Comparison of ENCODE assay signal across 1 cellular context in the genomic region with DNA sequence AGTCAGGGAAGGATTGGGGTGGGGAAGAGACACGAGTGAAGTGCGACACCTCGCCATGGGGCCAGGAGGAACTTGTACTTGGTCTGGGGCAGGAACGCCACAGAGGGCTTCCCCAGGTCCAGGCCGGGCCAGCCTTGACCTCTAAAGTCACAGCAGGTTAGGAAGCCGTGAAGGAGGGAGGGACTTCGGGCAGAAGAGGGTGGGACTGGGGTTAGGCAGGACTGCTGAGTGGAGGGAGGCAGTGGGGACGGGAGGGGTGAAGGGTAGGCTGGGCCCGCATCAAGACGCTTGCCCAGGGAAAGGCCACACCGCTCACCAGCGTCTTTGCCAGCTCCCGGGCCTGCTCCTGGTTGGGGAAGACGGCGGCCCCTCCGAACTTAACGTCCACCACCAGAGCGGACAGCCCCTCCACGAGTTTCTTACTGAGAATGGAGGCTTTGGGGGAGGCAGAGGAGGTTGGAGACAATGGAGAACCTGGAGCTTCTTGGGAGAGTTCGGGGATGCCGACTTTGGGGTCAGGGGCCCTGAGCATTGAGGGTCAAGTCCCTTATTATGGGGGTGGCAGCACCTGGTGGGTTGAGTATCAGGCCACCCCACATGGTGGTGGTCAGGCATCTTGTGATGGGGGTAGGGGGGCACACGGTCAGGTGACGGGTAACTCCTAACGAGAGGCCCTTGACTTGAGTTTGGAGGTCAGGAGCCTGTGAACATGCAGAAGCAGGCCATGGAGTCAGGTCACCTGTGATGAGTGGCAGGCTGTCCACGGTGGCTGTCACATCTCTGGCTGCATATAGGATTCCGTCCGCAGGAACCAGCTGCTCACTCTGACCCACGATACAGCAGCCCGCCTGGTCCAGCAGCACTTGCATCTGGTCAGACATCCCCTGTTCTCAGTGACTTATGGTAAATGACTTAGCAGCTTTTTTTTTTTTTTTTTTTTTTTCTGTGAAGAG.
TF ChIP-seq lines count a peak whose summit lies in the region.

No MANE protein-coding gene starts in this region.

TF ChIP-seq in HepG2, 621 proteins besides CTCF, POLR2A, EP300 and RAD21 (continued from another document and continues in another):
- no peak for TF ChIP-seq NRL (CRISPR knock-in tag; IDR thresholded peaks at IDR 0.05; ENCODE audit: borderline replicate concordance)
- TF ChIP-seq ATAD3A (CRISPR knock-in tag; IDR thresholded peaks at IDR 0.05): no peak
- TF ChIP-seq MIER3 (CRISPR knock-in tag; IDR thresholded peaks at IDR 0.05; ENCODE audit: borderline replicate concordance): 0 out of 2 replicates have a peak, but pooled peaks have one; percentile 19
- TF ChIP-seq CHD2 (IDR thresholded peaks at IDR 0.05; ENCODE audit: low read depth, low read length): no peak
- TF ChIP-seq ZNF362 (CRISPR knock-in tag; IDR thresholded peaks at IDR 0.05; ENCODE audit: borderline replicate concordance): 0 out of 2 replicates have a peak, but pooled peaks have one; percentile 12
- peak; percentile 32; the same call in 1 of the 2 replicates for TF ChIP-seq HDAC2 (CRISPR knock-in tag; IDR thresholded peaks at IDR 0.05)
- TF ChIP-seq, protein P1, sequence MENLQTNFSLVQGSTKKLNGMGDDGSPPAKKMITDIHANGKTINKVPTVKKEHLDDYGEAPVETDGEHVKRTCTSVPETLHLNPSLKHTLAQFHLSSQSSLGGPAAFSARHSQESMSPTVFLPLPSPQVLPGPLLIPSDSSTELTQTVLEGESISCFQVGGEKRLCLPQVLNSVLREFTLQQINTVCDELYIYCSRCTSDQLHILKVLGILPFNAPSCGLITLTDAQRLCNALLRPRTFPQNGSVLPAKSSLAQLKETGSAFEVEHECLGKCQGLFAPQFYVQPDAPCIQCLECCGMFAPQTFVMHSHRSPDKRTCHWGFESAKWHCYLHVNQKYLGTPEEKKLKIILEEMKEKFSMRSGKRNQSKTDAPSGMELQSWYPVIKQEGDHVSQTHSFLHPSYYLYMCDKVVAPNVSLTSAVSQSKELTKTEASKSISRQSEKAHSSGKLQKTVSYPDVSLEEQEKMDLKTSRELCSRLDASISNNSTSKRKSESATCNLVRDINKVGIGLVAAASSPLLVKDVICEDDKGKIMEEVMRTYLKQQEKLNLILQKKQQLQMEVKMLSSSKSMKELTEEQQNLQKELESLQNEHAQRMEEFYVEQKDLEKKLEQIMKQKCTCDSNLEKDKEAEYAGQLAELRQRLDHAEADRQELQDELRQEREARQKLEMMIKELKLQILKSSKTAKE (CRISPR knock-in tag; IDR thresholded peaks at IDR 0.05; ENCODE audit: borderline replicate concordance): no peak
- TF ChIP-seq TCF7L2 (IDR thresholded peaks at IDR 0.05; ENCODE audit: low read depth, low read length): no peak
- TF ChIP-seq ZNF615 (CRISPR knock-in tag; IDR thresholded peaks at IDR 0.05; ENCODE audit: borderline replicate concordance): no peak
- TF ChIP-seq ZFP62 (CRISPR knock-in tag; IDR thresholded peaks at IDR 0.05): no peak
- TF ChIP-seq KDM1A (CRISPR knock-in tag; IDR thresholded peaks at IDR 0.05): no peak
- no peak for TF ChIP-seq U2AF2 (IDR thresholded peaks at IDR 0.05; ENCODE audit: low read depth, low read length)
- TF ChIP-seq HOXA5 (CRISPR knock-in tag; IDR thresholded peaks at IDR 0.05): no peak
- TF ChIP-seq ZNF333 (CRISPR knock-in tag; IDR thresholded peaks at IDR 0.05; ENCODE audit: borderline replicate concordance): peak; percentile 33; the same call in 1 of the 2 replicates
- TF ChIP-seq MAZ (IDR thresholded peaks at IDR 0.05; ENCODE audit: borderline replicate concordance, low read depth, low read length): no peak
- TF ChIP-seq MAZ (CRISPR knock-in tag; IDR thresholded peaks at IDR 0.05; ENCODE audit: low read depth): 0 out of 2 replicates have a peak, but pooled peaks have one; percentile 1
- TF ChIP-seq NFIC (IDR thresholded peaks at IDR 0.05; ENCODE audit: low read length): no peak
- peak; percentile 73; the same call in 1 of the 2 replicates for TF ChIP-seq KLF11 (CRISPR knock-in tag; IDR thresholded peaks at IDR 0.05)
- 0 out of 2 replicates have a peak, but pooled peaks have one; percentile 77 for TF ChIP-seq ZC3H4 (CRISPR knock-in tag; IDR thresholded peaks at IDR 0.05; ENCODE audit: borderline replicate concordance)
- no peak for TF ChIP-seq KLF12 (CRISPR knock-in tag; IDR thresholded peaks at IDR 0.05; ENCODE audit: borderline replicate concordance)
- TF ChIP-seq, protein P2, sequence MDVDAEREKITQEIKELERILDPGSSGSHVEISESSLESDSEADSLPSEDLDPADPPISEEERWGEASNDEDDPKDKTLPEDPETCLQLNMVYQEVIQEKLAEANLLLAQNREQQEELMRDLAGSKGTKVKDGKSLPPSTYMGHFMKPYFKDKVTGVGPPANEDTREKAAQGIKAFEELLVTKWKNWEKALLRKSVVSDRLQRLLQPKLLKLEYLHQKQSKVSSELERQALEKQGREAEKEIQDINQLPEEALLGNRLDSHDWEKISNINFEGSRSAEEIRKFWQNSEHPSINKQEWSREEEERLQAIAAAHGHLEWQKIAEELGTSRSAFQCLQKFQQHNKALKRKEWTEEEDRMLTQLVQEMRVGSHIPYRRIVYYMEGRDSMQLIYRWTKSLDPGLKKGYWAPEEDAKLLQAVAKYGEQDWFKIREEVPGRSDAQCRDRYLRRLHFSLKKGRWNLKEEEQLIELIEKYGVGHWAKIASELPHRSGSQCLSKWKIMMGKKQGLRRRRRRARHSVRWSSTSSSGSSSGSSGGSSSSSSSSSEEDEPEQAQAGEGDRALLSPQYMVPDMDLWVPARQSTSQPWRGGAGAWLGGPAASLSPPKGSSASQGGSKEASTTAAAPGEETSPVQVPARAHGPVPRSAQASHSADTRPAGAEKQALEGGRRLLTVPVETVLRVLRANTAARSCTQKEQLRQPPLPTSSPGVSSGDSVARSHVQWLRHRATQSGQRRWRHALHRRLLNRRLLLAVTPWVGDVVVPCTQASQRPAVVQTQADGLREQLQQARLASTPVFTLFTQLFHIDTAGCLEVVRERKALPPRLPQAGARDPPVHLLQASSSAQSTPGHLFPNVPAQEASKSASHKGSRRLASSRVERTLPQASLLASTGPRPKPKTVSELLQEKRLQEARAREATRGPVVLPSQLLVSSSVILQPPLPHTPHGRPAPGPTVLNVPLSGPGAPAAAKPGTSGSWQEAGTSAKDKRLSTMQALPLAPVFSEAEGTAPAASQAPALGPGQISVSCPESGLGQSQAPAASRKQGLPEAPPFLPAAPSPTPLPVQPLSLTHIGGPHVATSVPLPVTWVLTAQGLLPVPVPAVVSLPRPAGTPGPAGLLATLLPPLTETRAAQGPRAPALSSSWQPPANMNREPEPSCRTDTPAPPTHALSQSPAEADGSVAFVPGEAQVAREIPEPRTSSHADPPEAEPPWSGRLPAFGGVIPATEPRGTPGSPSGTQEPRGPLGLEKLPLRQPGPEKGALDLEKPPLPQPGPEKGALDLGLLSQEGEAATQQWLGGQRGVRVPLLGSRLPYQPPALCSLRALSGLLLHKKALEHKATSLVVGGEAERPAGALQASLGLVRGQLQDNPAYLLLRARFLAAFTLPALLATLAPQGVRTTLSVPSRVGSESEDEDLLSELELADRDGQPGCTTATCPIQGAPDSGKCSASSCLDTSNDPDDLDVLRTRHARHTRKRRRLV (CRISPR knock-in tag; IDR thresholded peaks at IDR 0.05): peak; percentile 64; the same call in 1 of the 2 replicates
- TF ChIP-seq ZSCAN20 (CRISPR knock-in tag; IDR thresholded peaks at IDR 0.05; ENCODE audit: borderline replicate concordance): no peak
- no peak for TF ChIP-seq ZNF792 (CRISPR knock-in tag; IDR thresholded peaks at IDR 0.05)
- 0 out of 2 replicates have a peak, but pooled peaks have one; percentile 67 for TF ChIP-seq ZNF160 (CRISPR knock-in tag; IDR thresholded peaks at IDR 0.05)
- no peak for TF ChIP-seq FOXK2 (IDR thresholded peaks at IDR 0.05)
- no peak for TF ChIP-seq SKI (IDR thresholded peaks at IDR 0.05; ENCODE audit: partially characterized antibody)
- TF ChIP-seq CENPX (CRISPR knock-in tag; IDR thresholded peaks at IDR 0.05): no peak
- no peak for TF ChIP-seq GZF1 (CRISPR knock-in tag; IDR thresholded peaks at IDR 0.05)
- TF ChIP-seq ZKSCAN1 (IDR thresholded peaks at IDR 0.05; ENCODE audit: low read length): no peak
- peak; percentile 48; the same call in 1 of the 2 replicates for TF ChIP-seq TARDBP (CRISPR knock-in tag; IDR thresholded peaks at IDR 0.05)
- no peak for TF ChIP-seq GLI4 (CRISPR knock-in tag; IDR thresholded peaks at IDR 0.05; ENCODE audit: borderline replicate concordance)
- TF ChIP-seq NR2F1 (CRISPR knock-in tag; IDR thresholded peaks at IDR 0.05): peak in 1 of 2 experiments; percentile 80; a peak in 2 of 4 replicates
- no peak for TF ChIP-seq ZSCAN21 (CRISPR knock-in tag; IDR thresholded peaks at IDR 0.05; ENCODE audit: borderline replicate concordance)
- TF ChIP-seq, protein P3, sequence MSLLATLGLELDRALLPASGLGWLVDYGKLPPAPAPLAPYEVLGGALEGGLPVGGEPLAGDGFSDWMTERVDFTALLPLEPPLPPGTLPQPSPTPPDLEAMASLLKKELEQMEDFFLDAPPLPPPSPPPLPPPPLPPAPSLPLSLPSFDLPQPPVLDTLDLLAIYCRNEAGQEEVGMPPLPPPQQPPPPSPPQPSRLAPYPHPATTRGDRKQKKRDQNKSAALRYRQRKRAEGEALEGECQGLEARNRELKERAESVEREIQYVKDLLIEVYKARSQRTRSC (CRISPR knock-in tag; IDR thresholded peaks at IDR 0.05; ENCODE audit: low read depth): no peak; the same call in 1 of the 2 replicates
- TF ChIP-seq IKZF1 (IDR thresholded peaks at IDR 0.05): no peak
- TF ChIP-seq, protein P4, sequence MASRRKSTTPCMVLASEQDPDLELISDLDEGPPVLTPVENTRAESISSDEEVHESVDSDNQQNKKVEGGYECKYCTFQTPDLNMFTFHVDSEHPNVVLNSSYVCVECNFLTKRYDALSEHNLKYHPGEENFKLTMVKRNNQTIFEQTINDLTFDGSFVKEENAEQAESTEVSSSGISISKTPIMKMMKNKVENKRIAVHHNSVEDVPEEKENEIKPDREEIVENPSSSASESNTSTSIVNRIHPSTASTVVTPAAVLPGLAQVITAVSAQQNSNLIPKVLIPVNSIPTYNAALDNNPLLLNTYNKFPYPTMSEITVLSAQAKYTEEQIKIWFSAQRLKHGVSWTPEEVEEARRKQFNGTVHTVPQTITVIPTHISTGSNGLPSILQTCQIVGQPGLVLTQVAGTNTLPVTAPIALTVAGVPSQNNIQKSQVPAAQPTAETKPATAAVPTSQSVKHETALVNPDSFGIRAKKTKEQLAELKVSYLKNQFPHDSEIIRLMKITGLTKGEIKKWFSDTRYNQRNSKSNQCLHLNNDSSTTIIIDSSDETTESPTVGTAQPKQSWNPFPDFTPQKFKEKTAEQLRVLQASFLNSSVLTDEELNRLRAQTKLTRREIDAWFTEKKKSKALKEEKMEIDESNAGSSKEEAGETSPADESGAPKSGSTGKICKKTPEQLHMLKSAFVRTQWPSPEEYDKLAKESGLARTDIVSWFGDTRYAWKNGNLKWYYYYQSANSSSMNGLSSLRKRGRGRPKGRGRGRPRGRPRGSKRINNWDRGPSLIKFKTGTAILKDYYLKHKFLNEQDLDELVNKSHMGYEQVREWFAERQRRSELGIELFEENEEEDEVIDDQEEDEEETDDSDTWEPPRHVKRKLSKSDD (CRISPR knock-in tag; IDR thresholded peaks at IDR 0.05; ENCODE audit: low read depth): no peak
- TF ChIP-seq, protein P5, sequence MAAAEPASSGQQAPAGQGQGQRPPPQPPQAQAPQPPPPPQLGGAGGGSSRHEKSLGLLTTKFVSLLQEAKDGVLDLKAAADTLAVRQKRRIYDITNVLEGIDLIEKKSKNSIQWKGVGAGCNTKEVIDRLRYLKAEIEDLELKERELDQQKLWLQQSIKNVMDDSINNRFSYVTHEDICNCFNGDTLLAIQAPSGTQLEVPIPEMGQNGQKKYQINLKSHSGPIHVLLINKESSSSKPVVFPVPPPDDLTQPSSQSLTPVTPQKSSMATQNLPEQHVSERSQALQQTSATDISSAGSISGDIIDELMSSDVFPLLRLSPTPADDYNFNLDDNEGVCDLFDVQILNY (CRISPR knock-in tag; conservative IDR thresholded peaks at IDR 0.05): no peak
- TF ChIP-seq, protein P6, sequence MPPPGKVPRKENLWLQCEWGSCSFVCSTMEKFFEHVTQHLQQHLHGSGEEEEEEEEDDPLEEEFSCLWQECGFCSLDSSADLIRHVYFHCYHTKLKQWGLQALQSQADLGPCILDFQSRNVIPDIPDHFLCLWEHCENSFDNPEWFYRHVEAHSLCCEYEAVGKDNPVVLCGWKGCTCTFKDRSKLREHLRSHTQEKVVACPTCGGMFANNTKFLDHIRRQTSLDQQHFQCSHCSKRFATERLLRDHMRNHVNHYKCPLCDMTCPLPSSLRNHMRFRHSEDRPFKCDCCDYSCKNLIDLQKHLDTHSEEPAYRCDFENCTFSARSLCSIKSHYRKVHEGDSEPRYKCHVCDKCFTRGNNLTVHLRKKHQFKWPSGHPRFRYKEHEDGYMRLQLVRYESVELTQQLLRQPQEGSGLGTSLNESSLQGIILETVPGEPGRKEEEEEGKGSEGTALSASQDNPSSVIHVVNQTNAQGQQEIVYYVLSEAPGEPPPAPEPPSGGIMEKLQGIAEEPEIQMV (CRISPR knock-in tag; IDR thresholded peaks at IDR 0.05; ENCODE audit: low read depth): no peak
- no peak for TF ChIP-seq ASH2L (IDR thresholded peaks at IDR 0.05; ENCODE audit: insufficient read length, low read depth, low read length)
- no peak for TF ChIP-seq PAX8 (CRISPR knock-in tag; IDR thresholded peaks at IDR 0.05; ENCODE audit: borderline replicate concordance)
- no peak; the same call in 1 of the 2 replicates for TF ChIP-seq ZSCAN25 (CRISPR knock-in tag; IDR thresholded peaks at IDR 0.05)
- TF ChIP-seq, protein P7, sequence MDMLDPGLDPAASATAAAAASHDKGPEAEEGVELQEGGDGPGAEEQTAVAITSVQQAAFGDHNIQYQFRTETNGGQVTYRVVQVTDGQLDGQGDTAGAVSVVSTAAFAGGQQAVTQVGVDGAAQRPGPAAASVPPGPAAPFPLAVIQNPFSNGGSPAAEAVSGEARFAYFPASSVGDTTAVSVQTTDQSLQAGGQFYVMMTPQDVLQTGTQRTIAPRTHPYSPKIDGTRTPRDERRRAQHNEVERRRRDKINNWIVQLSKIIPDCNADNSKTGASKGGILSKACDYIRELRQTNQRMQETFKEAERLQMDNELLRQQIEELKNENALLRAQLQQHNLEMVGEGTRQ (IDR thresholded peaks at IDR 0.05; ENCODE audit: low read depth, low read length): no peak
- TF ChIP-seq, protein P7 (CRISPR knock-in tag; IDR thresholded peaks at IDR 0.05; ENCODE audit: borderline replicate concordance): no peak
- peak; percentile 70; the same call in 1 of the 2 replicates for TF ChIP-seq SP5 (CRISPR knock-in tag; IDR thresholded peaks at IDR 0.05; ENCODE audit: borderline replicate concordance, low read depth)
- TF ChIP-seq ZNF484 (CRISPR knock-in tag; IDR thresholded peaks at IDR 0.05; ENCODE audit: borderline replicate concordance, low read depth): no peak
- no peak for TF ChIP-seq BHLHE40 (IDR thresholded peaks at IDR 0.05; ENCODE audit: low read length)
